15 cellular contexts compared by ENCODE assay signal in the genomic region with DNA sequence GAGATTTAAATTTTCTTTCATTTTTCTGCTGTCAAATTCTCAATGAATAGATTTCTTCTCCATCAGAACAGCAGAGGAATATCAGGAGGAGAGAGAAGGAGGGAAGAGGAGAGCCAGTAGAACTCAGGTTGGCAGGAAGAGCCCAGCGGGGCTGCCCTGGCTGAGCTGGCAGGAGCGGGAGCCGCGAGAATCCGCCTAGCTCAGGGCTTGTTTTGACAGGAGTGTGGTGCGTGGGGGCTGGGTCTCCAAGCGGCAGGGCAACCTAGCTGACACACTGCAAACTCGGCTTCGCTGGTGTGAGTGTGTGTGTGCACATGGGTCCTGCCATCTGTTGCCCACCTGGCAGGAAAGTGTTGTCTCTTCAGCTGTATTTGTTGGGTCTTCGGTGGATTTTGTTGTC. TPM values are rescaled to one million over a fixed set of nuclear protein-coding genes. Genes with fewer than 3 reads are reported as not detected.
DNase-seq lines count a peak whose midpoint lies in the region; TF ChIP-seq lines count a peak whose summit lies in the region.
"Had no signal": no experiment of that assay in that cellular context is flagged by ENCODE, and none has a peak within 500 bp of the region (broad histone marks: within the 10 kb centered on the region; RNA-seq: fewer than 3 reads in every experiment).

No MANE protein-coding gene starts in this region.

- H3K4me3 ChIP-seq in endodermal cell (ENCODE audit: low read length) (no peak overlapping the region), vagina (no peak overlapping the region)
- H3K4me3 ChIP-seq: thoracic aorta had no signal

- H3K4me1 Mint-ChIP-seq in endodermal cell (no peaks in the 10 kb centered on the region), progenitor cell of endocrine pancreas (ENCODE audit: low read depth) (peaks cover 1% of the 10 kb centered on the region)

- no peak overlapping the region for H3K27ac ChIP-seq in endodermal cell (ENCODE audit: low read depth, low read length)
- no peak overlapping the region for H3K27ac ChIP-seq in vagina
- H3K27ac ChIP-seq: thoracic aorta had no signal

- H3K4me3 Mint-ChIP-seq in endodermal cell (no peak overlapping the region), progenitor cell of endocrine pancreas (ENCODE audit: low read depth) (no peak overlapping the region)

- no peaks in the 10 kb centered on the region for H3K27me3 Mint-ChIP-seq in endodermal cell (ENCODE audit: insufficient read depth)
- H3K27me3 Mint-ChIP-seq in progenitor cell of endocrine pancreas, result no peaks in the 10 kb centered on the region

- no peak overlapping the region for H3K9ac ChIP-seq in endodermal cell (ENCODE audit: extremely low read depth, low read length, poor library complexity, severe bottlenecking)

- H3K36me3 ChIP-seq in endodermal cell (ENCODE audit: control insufficient read depth, insufficient read depth, low read length) (no peaks in the 10 kb centered on the region), vagina (no peaks in the 10 kb centered on the region)
- H3K36me3 ChIP-seq: thoracic aorta had no signal

- H3K27ac Mint-ChIP-seq in endodermal cell (no peak overlapping the region), progenitor cell of endocrine pancreas (peak overlapping the region; percentile 13)

- DNase-seq in NCI-H2107 treated with DMSO at 0.1 percent for 48 hours (lab: John Stamatoyannopoulos, UW; ENCODE audit: unreplicated experiment) (peak; percentile 14), NCI-H2107 (lab: John Stamatoyannopoulos, UW) (no peak), NCI-H82 treated with DMSO at 0.1 percent for 48 hours (lab: John Stamatoyannopoulos, UW; ENCODE audit: unreplicated experiment) (peak; percentile 4), endodermal cell (peak; percentile 75), progenitor cell of endocrine pancreas (ENCODE audit: low spot score, unreplicated experiment) (no peak), vagina (ENCODE audit: extremely low spot score in 2 of 2) (no peak), LoVo (ENCODE audit: low spot score) (no peak), HuH-7 (ENCODE audit: low spot score) (no peak)
- DNase-seq: activated CD4-positive, CD25-positive, alpha-beta regulatory T cell treated with anti-CD3 and anti-CD28 coated beads, Interleukin-2, amount 50 U/mL, for 72 hours; activated T-cell treated with anti-CD3 and anti-CD28 coated beads, Interleukin-2, amount 50 U/mL, for 48 hours; anterior cingulate cortex; MM.1S; NK-92 treated with Interleukin-12 subunit alpha and Interleukin-12 subunit beta, amount 100 ng/mL, for 24 hours; SW 1271 had no signal

- TF ChIP-seq CTCF in endodermal cell (conservative IDR thresholded peaks at IDR 0.05), result no peak
- no peak for TF ChIP-seq CTCF in progenitor cell of endocrine pancreas (IDR thresholded peaks at IDR 0.05; ENCODE audit: unreplicated experiment)
- no peak for TF ChIP-seq CTCF in vagina (IDR thresholded peaks at IDR 0.05)

- intact Hi-C loops in vagina (cut with DNase I), result no loop called here

- no peaks in the 10 kb centered on the region for H3K27me3 ChIP-seq in endodermal cell (ENCODE audit: control insufficient read depth, insufficient read depth, low read length, poor library complexity, severe bottlenecking)
- no peaks in the 10 kb centered on the region for H3K27me3 ChIP-seq in vagina

- H3K9me3 ChIP-seq in endodermal cell (ENCODE audit: control insufficient read depth, low read length) (no peaks in the 10 kb centered on the region), vagina (no peaks in the 10 kb centered on the region)
- H3K9me3 ChIP-seq: thoracic aorta had no signal

- H3K9me3 Mint-ChIP-seq in endodermal cell (no peaks in the 10 kb centered on the region), progenitor cell of endocrine pancreas (ENCODE audit: low read depth) (no peaks in the 10 kb centered on the region)

- TF ChIP-seq POLR2A in vagina (IDR thresholded peaks at IDR 0.05), result no peak

- WGBS in endodermal cell (ENCODE audit: insufficient coverage in 1 of 2, insufficient read length in 1 of 2), 2 experiments, result 57 to 75% methylated on average over 8 to 10 of the region's 10 CpGs

- H3K36me3 Mint-ChIP-seq in endodermal cell (ENCODE audit: low read depth), result peaks cover 1% of the 10 kb centered on the region
- H3K36me3 Mint-ChIP-seq in progenitor cell of endocrine pancreas (ENCODE audit: insufficient read depth), result no peaks in the 10 kb centered on the region

- H3K4me1 ChIP-seq in endodermal cell (ENCODE audit: control insufficient read depth, insufficient read depth, low read length), result no peaks in the 10 kb centered on the region
- peaks cover 6% of the 10 kb centered on the region for H3K4me1 ChIP-seq in vagina

RNA-seq across cellular contexts. Expression of gene BCAR1, which starts 27.9 kb away (rescaled TPM):
- total RNA-seq in endodermal cell, result 10 to 100 TPM; 56.2 to 74.3 TPM
- 38.6 TPM for polyA plus RNA-seq in endodermal cell (2013, experiment 1 of 2)
- polyA plus RNA-seq in endodermal cell (2013, experiment 2 of 2), result 33.2 TPM
- total RNA-seq in progenitor cell of endocrine pancreas, result 74.8 and 75.1 TPM in 2 replicates
- 39.5 TPM for total RNA-seq in vagina

Comparison
In these comparisons a context has a peak if more than half of its experiments do, and no peak if none do; other contexts are left out.
1. DNase-seq: peak in NCI-H2107 treated with DMSO at 0.1 percent for 48 hours (single experiment), NCI-H82 treated with DMSO at 0.1 percent for 48 hours (single experiment) and endodermal cell (single experiment); none in NCI-H2107 (single experiment), progenitor cell of endocrine pancreas (single experiment), vagina (0 of 2), LoVo (single experiment) and HuH-7 (single experiment).